In genomic region chr15:36590838-36591237, GRCh38 we compare ENCODE assay signal across 1 cellular context.
TF ChIP-seq lines count a peak whose summit lies in the region.

No MANE protein-coding gene starts in this region.

TF ChIP-seq in HCT116, 20 proteins besides CTCF, POLR2A, EP300 and RAD21 (continued from another document):
- TF ChIP-seq ZBTB33 (IDR thresholded peaks at IDR 0.05; ENCODE audit: extremely low read depth, insufficient replicate concordance, low read length) = no peak
- TF ChIP-seq EGR1 (IDR thresholded peaks at IDR 0.05; ENCODE audit: low read depth) = no peak
- TF ChIP-seq TCF7L2 (IDR thresholded peaks at IDR 0.05; ENCODE audit: borderline replicate concordance, extremely low read depth, insufficient read depth, insufficient read length) = no peak
- no peak for TF ChIP-seq EZH2phosphoT487 (IDR thresholded peaks at IDR 0.05; ENCODE audit: borderline replicate concordance)
- TF ChIP-seq JUND (IDR thresholded peaks at IDR 0.05) = no peak
- TF ChIP-seq CEBPB (IDR thresholded peaks at IDR 0.05; ENCODE audit: low read depth) = no peak
